In genomic region chr10:131706476-131706875, GRCh38 we compare ENCODE assay signal across 20 cellular contexts.
"Had no signal": no experiment of that assay in that cellular context is flagged by ENCODE, and none has a peak within 500 bp of the region (broad histone marks: within the 10 kb centered on the region; RNA-seq: fewer than 3 reads in every experiment).

No MANE protein-coding gene starts in this region.

- H3K27ac ChIP-seq: neural progenitor cell, prostate gland, right atrium auricular region, skin epidermis, suprapubic skin, transverse colon had no signal

- H3K36me3 Mint-ChIP-seq: naive thymus-derived CD4-positive, alpha-beta T cell; neural progenitor cell had no signal

- DNase-seq: cortex of kidney; effector memory CD8-positive, alpha-beta T cell; hypothalamus; mesenchymal stem cell; midbrain; naive thymus-derived CD4-positive, alpha-beta T cell; nucleus accumbens; stimulated activated CD4-positive, alpha-beta T cell treated with anti-CD3 and anti-CD28 coated beads, Interleukin-15, amount 100 ng/mL, for 24 hours; stimulated activated CD4-positive, alpha-beta T cell treated with anti-CD3 and anti-CD28 coated beads, Interleukin-2, amount 100 ng/mL, for 48 hours; stimulated activated naive B cell treated with anti-CD40 and anti-IgM and Interleukin-4, amounts not matched to agents 10 μg/mL and 1 μg/mL and 100 μg/mL, for 72 hours; transverse colon had no signal

- FAIRE-seq: frontal cortex, keratinocyte had no signal

- H3K4me1 Mint-ChIP-seq: naive thymus-derived CD4-positive, alpha-beta T cell; nephron; stimulated activated naive B cell treated with anti-CD40 and anti-IgM and Interleukin-4, amounts not matched to agents 10 μg/mL and 1 μg/mL and 100 μg/mL, for 72 hours had no signal

- H3K36me3 ChIP-seq: neural progenitor cell, prostate gland, right atrium auricular region, suprapubic skin, transverse colon had no signal

- H3K4me2 ChIP-seq: neural progenitor cell had no signal

- H3K9ac ChIP-seq: neural progenitor cell had no signal

- H3K27ac Mint-ChIP-seq: effector memory CD8-positive, alpha-beta T cell; naive thymus-derived CD4-positive, alpha-beta T cell; nephron; neural progenitor cell; stimulated activated naive B cell treated with anti-CD40 and anti-IgM and Interleukin-4, amounts not matched to agents 10 μg/mL and 1 μg/mL and 100 μg/mL, for 72 hours; stimulated activated naive CD8-positive, alpha-beta T cell treated with anti-CD3 and anti-CD28 coated beads, Interleukin-15, Interleukin-2, amounts not matched to agents 100 ng/mL and 50 ng/mL, for 24 hours had no signal

- H3K4me3 ChIP-seq: neural progenitor cell, prostate gland, right atrium auricular region, skin epidermis, suprapubic skin, transverse colon had no signal

- H3K4me1 ChIP-seq: neural progenitor cell, prostate gland, right atrium auricular region, suprapubic skin, transverse colon had no signal

- H3K4me3 Mint-ChIP-seq: effector memory CD8-positive, alpha-beta T cell; naive thymus-derived CD4-positive, alpha-beta T cell; nephron; neural progenitor cell; stimulated activated naive B cell treated with anti-CD40 and anti-IgM and Interleukin-4, amounts not matched to agents 10 μg/mL and 1 μg/mL and 100 μg/mL, for 72 hours; stimulated activated naive CD8-positive, alpha-beta T cell treated with anti-CD3 and anti-CD28 coated beads, Interleukin-15, Interleukin-2, amounts not matched to agents 100 ng/mL and 50 ng/mL, for 24 hours had no signal

- H3K27me3 ChIP-seq: neural progenitor cell, right atrium auricular region, transverse colon had no signal

- H3K9me3 ChIP-seq: prostate gland had no signal

- ATAC-seq: effector memory CD8-positive, alpha-beta T cell; naive thymus-derived CD4-positive, alpha-beta T cell; stimulated activated naive B cell treated with anti-CD40 and anti-IgM and Interleukin-4, amounts not matched to agents 10 μg/mL and 1 μg/mL and 100 μg/mL, for 72 hours had no signal
